ENCODE assay signal across 1 cellular context in the genomic region with DNA sequence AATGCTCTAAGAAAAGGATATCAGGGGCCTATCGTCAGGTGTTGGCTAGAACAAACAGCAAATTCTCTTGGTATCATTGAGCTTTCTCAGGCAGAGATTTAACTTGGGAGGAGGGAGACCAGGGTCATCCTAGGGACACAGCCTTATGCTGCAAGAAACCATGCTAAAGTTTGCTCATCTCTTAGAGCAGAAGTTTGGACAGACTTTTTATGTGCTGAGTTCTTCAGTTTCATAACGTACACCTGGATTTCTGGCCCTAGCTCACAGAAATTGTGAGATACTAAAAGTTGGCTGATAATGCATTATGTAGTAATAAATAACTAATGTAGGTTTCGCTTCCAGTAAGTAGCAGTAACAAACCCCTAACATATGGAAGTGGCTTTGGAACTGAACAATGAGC.
TF ChIP-seq lines count a peak whose summit lies in the region.

No MANE protein-coding gene starts in this region.

TF ChIP-seq in SK-N-SH treated with all-trans-retinoic acid at 6 μM for 48 hours, 23 proteins besides CTCF, POLR2A, EP300 and RAD21:
- TF ChIP-seq TOX (CRISPR knock-in tag; IDR thresholded peaks at IDR 0.05; ENCODE audit: borderline replicate concordance), result no peak
- no peak for TF ChIP-seq TCF4 (CRISPR knock-in tag; IDR thresholded peaks at IDR 0.05; ENCODE audit: borderline replicate concordance)
- no peak for TF ChIP-seq GLIS3 (CRISPR knock-in tag; IDR thresholded peaks at IDR 0.05)
- TF ChIP-seq ESRRG (CRISPR knock-in tag; IDR thresholded peaks at IDR 0.05), result no peak
- TF ChIP-seq, protein P1, sequence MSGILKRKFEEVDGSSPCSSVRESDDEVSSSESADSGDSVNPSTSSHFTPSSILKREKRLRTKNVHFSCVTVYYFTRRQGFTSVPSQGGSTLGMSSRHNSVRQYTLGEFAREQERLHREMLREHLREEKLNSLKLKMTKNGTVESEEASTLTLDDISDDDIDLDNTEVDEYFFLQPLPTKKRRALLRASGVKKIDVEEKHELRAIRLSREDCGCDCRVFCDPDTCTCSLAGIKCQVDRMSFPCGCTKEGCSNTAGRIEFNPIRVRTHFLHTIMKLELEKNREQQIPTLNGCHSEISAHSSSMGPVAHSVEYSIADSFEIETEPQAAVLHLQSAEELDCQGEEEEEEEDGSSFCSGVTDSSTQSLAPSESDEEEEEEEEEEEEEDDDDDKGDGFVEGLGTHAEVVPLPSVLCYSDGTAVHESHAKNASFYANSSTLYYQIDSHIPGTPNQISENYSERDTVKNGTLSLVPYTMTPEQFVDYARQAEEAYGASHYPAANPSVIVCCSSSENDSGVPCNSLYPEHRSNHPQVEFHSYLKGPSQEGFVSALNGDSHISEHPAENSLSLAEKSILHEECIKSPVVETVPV (CRISPR knock-in tag; IDR thresholded peaks at IDR 0.05), result no peak
